In the genomic region with DNA sequence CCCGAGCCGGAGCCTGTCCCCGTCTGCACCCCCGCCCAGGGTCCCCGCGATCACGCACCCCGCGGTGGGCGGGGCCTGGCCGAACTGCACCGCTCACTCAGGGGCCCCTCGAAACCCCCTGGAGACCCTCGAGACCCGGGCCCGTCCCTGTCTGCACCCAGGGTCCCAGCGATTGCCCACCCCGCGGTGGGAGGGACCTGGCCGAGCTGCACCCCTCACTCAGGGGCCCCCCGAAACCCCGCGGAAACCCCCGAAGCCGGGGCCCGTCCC, we compare ENCODE assay signal across 8 cellular contexts. TPM values are rescaled to one million over a fixed set of nuclear protein-coding genes. Genes with fewer than 3 reads are reported as not detected.
DNase-seq lines count a peak whose midpoint lies in the region; ATAC-seq and TF ChIP-seq lines count a peak whose summit lies in the region.

No MANE protein-coding gene starts in this region.

- TF ChIP-seq POLR2A in spleen (IDR thresholded peaks at IDR 0.05), result no peak

- H3K4me1 ChIP-seq in spleen, result peaks cover 4 to 51% (median 26%) of the 10 kb centered on the region in 6 donors

- H3K9me3 Mint-ChIP-seq in activated naive CD4-positive, alpha-beta T cell treated with anti-CD3 and anti-CD28 coated beads, Interleukin-2, amount 50 U/mL, for 24 hours, result no peaks in the 10 kb centered on the region

- H3K27ac Mint-ChIP-seq in activated naive CD4-positive, alpha-beta T cell treated with anti-CD3 and anti-CD28 coated beads, Interleukin-2, amount 50 U/mL, for 24 hours, result no peak overlapping the region

- ATAC-seq in left ventricle myocardium superior, result peak; percentile 4

- TF ChIP-seq CTCF in WERI-Rb-1 (IDR thresholded peaks at IDR 0.05; ENCODE audit: low read depth, low read length), result no peak
- no peak for TF ChIP-seq CTCF in spleen (IDR thresholded peaks at IDR 0.05 in 8 of 11, conservative IDR thresholded peaks at IDR 0.05 in 3 of 11)

- H3K4me3 ChIP-seq in WERI-Rb-1 (ENCODE audit: low read depth, low read length), result peak overlapping the region; percentile 98
- H3K4me3 ChIP-seq in spleen, result peak overlapping the region; percentile 81 to 100 (median 96)

- no peak for DNase-seq in activated naive CD4-positive, alpha-beta T cell treated with Interleukin-2 at 50 U/mL for 16 hours
- DNase-seq in WERI-Rb-1 (no peak), left ventricle myocardium superior (no peak), spleen (no peak), NCI-H1930 (lab: John Stamatoyannopoulos, UW) (no peak), SW480 (ENCODE audit: low spot score) (no peak), NCI-H82 treated with DMSO at 0.1 percent for 48 hours (lab: John Stamatoyannopoulos, UW; ENCODE audit: unreplicated experiment) (no peak)

- H3K27ac ChIP-seq in WERI-Rb-1 (peak overlapping the region; percentile 89), spleen (peak overlapping the region in 7 of 8 donors; percentile 9 to 84 (median 62))

- no peaks in the 10 kb centered on the region for H3K36me3 Mint-ChIP-seq in activated naive CD4-positive, alpha-beta T cell treated with anti-CD3 and anti-CD28 coated beads, Interleukin-2, amount 50 U/mL, for 24 hours

- 0 to 1% (median 0%) methylated on average over 24 to 26 of the region's 26 CpGs; no CpG with 5 or more reads in 2 of the 5 donors for WGBS in spleen, 5 donors

- H3K27me3 ChIP-seq in WERI-Rb-1 (ENCODE audit: insufficient read depth, low read depth, severe bottlenecking) (no peaks in the 10 kb centered on the region), spleen (replicated peaks in 1 of 7) (peaks cover 0 to under 1% (median 0%) of the 10 kb centered on the region in 7 donors)

- peak overlapping the region; percentile 80 for H3K4me3 Mint-ChIP-seq in activated naive CD4-positive, alpha-beta T cell treated with anti-CD3 and anti-CD28 coated beads, Interleukin-2, amount 50 U/mL, for 24 hours

- no peaks in the 10 kb centered on the region for H3K27me3 Mint-ChIP-seq in activated naive CD4-positive, alpha-beta T cell treated with anti-CD3 and anti-CD28 coated beads, Interleukin-2, amount 50 U/mL, for 24 hours

- H3K36me3 ChIP-seq in WERI-Rb-1 (peaks cover 15% of the 10 kb centered on the region), spleen (peaks cover 0 to 6% (median 0%) of the 10 kb centered on the region in 6 donors)

- intact Hi-C loops in left ventricle myocardium superior (cut with micrococcal nuclease) (no loop called here), spleen (cut with DNase I; ENCODE audit: low total_unique reads) (no loop called here)

- peaks cover 18% of the 10 kb centered on the region for H3K4me1 Mint-ChIP-seq in activated naive CD4-positive, alpha-beta T cell treated with anti-CD3 and anti-CD28 coated beads, Interleukin-2, amount 50 U/mL, for 24 hours

- H3K9me3 ChIP-seq in WERI-Rb-1 (ENCODE audit: severe bottlenecking), result no peaks in the 10 kb centered on the region
- no peaks in the 10 kb centered on the region for H3K9me3 ChIP-seq in spleen

RNA-seq across cellular contexts. Expression of gene LMNB2, which starts 0.5 kb away (rescaled TPM):
- total RNA-seq in left ventricle myocardium superior, result 17.7 TPM
- total RNA-seq in spleen, result 10 to 100 TPM; 15.5 to 26.0 (median 21.6) TPM
- 10 to 100 TPM in 1 of 3 donors, 1 to 10 TPM in 2; 4.9 to 21.7 (median 8.9) TPM for polyA plus RNA-seq in spleen

RNA-seq across cellular contexts. Expression of gene GADD45B, which starts 19.7 kb away (rescaled TPM):
- total RNA-seq in left ventricle myocardium superior, result 42.3 TPM
- 100 to 1,000 TPM in 1 of 7 donors, 10 to 100 TPM in 6; 57.4 to 114 (median 77.4) TPM for total RNA-seq in spleen
- 10 to 100 TPM; 40.6 to 76.9 (median 43.3) TPM for polyA plus RNA-seq in spleen

RNA-seq across cellular contexts. Expression of gene TIMM13, which starts 28.9 kb away (rescaled TPM):
- total RNA-seq in left ventricle myocardium superior (84.1 TPM), spleen (10 to 100 TPM; 21.1 to 59.3 (median 44.2) TPM)
- polyA plus RNA-seq in spleen, result 10 to 100 TPM; 39.5 to 87.5 (median 84.1) TPM
